7 cellular contexts compared by ENCODE assay signal in genomic region chr13:31179241-31179640, GRCh38.
"Had no signal": no experiment of that assay in that cellular context is flagged by ENCODE, and none has a peak within 500 bp of the region (broad histone marks: within the 10 kb centered on the region; RNA-seq: fewer than 3 reads in every experiment).

No MANE protein-coding gene starts in this region.

- DNase-seq: GM23248, GOT3, H7, HCEC 1CT, IMR-90, KG1 had no signal

- H3K4me3 ChIP-seq: GM23248, K562 had no signal

- H3K27ac ChIP-seq: GM23248 had no signal

- H3K9ac ChIP-seq: GM23248 had no signal
